Comparison of ENCODE assay signal across 8 cellular contexts in genomic region chr22:38271927-38272372, GRCh38. TPM values are rescaled to one million over a fixed set of nuclear protein-coding genes. Genes with fewer than 3 reads are reported as not detected.
DNase-seq lines count a peak whose midpoint lies in the region; ATAC-seq lines count a peak whose summit lies in the region.

No MANE protein-coding gene starts in this region.

- H3K27me3 ChIP-seq in NT2/D1 (ENCODE audit: insufficient read depth, insufficient read length) (no peaks in the 10 kb centered on the region), muscle layer of duodenum (ENCODE audit: low read depth, low read length) (no peaks in the 10 kb centered on the region)

- peak overlapping the region; percentile 91 for H3K9ac ChIP-seq in NT2/D1 (ENCODE audit: insufficient read length, low read depth)

- H3K4me3 ChIP-seq in NT2/D1 (ENCODE audit: insufficient read length, low read depth), result peak overlapping the region; percentile 88
- peak overlapping the region; percentile 89 to 90 for H3K4me3 ChIP-seq in muscle layer of duodenum (ENCODE audit: low read depth in 1 of 2, low read length in 2 of 2)

- H3K36me3 ChIP-seq in NT2/D1 (ENCODE audit: insufficient read depth, insufficient read length, low read length) (peaks cover 16% of the 10 kb centered on the region), muscle layer of duodenum (ENCODE audit: control insufficient read depth in 1 of 2, insufficient read depth in 2 of 2, low read length in 2 of 2) (no peaks in the 10 kb centered on the region)

- no peaks in the 10 kb centered on the region for H3K27me3 Mint-ChIP-seq in activated CD8-positive, alpha-beta memory T cell treated with anti-CD3 and anti-CD28 coated beads, Interleukin-2, amount 10 ng/mL, durations not matched to agents 7 days and 5 days
- H3K27me3 Mint-ChIP-seq in effector memory CD8-positive, alpha-beta T cell, result no peaks in the 10 kb centered on the region

- H3K27ac Mint-ChIP-seq in activated CD8-positive, alpha-beta memory T cell treated with anti-CD3 and anti-CD28 coated beads, Interleukin-2, amount 10 ng/mL, durations not matched to agents 7 days and 5 days, result peak overlapping the region; percentile 61
- H3K27ac Mint-ChIP-seq in effector memory CD8-positive, alpha-beta T cell, result peak overlapping the region; percentile 77 to 97

- CTCF ChIA-PET in activated CD8-positive, alpha-beta memory T cell treated with anti-CD3 and anti-CD28 coated beads, Interleukin-2, amount 10 ng/mL, durations not matched to agents 7 days and 5 days (lab: Charles Lee), result interaction anchor here (1.0 kb wide), 1 partner anchor 27 kb away, joined by 3 read pairs; no protein-coding TSS in a partner anchor

- peak overlapping the region; percentile 67 for H3K27ac ChIP-seq in muscle layer of duodenum (ENCODE audit: low read length)

- H3K4me3 Mint-ChIP-seq in activated CD8-positive, alpha-beta memory T cell treated with anti-CD3 and anti-CD28 coated beads, Interleukin-2, amount 10 ng/mL, durations not matched to agents 7 days and 5 days, result peak overlapping the region; percentile 80
- peak overlapping the region; percentile 84 to 85 for H3K4me3 Mint-ChIP-seq in effector memory CD8-positive, alpha-beta T cell

- no peak for DNase-seq in activated CD8-positive, alpha-beta memory T cell treated with anti-CD3 and anti-CD28 coated beads, Interleukin-2, amount 10 ng/mL, durations not matched to agents 7 days and 5 days
- no peak for DNase-seq in activated CD8-positive, alpha-beta memory T cell treated with anti-CD3 and anti-CD28 coated beads, Interleukin-2, amount 50 U/mL, for 4 hours
- DNase-seq in NT2/D1 (ENCODE audit: low read depth, low spot score), result no peak
- DNase-seq in effector memory CD8-positive, alpha-beta T cell, result peak in 1 of 3 experiments; percentile 14
- no peak for DNase-seq in OCI-M1 (lab: John Stamatoyannopoulos, UW)
- DNase-seq in NCI-H1694 (lab: John Stamatoyannopoulos, UW), result no peak

- peaks cover 45% of the 10 kb centered on the region for H3K4me1 Mint-ChIP-seq in activated CD8-positive, alpha-beta memory T cell treated with anti-CD3 and anti-CD28 coated beads, Interleukin-2, amount 10 ng/mL, durations not matched to agents 7 days and 5 days
- peaks cover 42 to 46% of the 10 kb centered on the region in 2 donors for H3K4me1 Mint-ChIP-seq in effector memory CD8-positive, alpha-beta T cell (ENCODE audit: low read depth in 2 of 2)

- H3K4me1 ChIP-seq in NT2/D1 (ENCODE audit: insufficient read depth, insufficient read length), result peaks cover 25% of the 10 kb centered on the region
- H3K4me1 ChIP-seq in muscle layer of duodenum (ENCODE audit: control insufficient read depth in 1 of 2, insufficient read depth in 2 of 2, low read length in 2 of 2), result peaks cover 23 to 39% of the 10 kb centered on the region in 2 donors

- peak; percentile 2 for ATAC-seq in activated CD8-positive, alpha-beta memory T cell treated with anti-CD3 and anti-CD28 coated beads, Interleukin-2, amount 10 ng/mL, durations not matched to agents 7 days and 5 days
- peak; percentile 1 for ATAC-seq in effector memory CD8-positive, alpha-beta T cell (replicated peaks)
- no peak for ATAC-seq in HG02884 (IDR thresholded peaks at IDR 0.05; ENCODE audit: unreplicated experiment)

- H3K36me3 Mint-ChIP-seq in activated CD8-positive, alpha-beta memory T cell treated with anti-CD3 and anti-CD28 coated beads, Interleukin-2, amount 10 ng/mL, durations not matched to agents 7 days and 5 days, result peaks cover 1% of the 10 kb centered on the region
- H3K36me3 Mint-ChIP-seq in effector memory CD8-positive, alpha-beta T cell (ENCODE audit: insufficient read depth), result peaks cover 24% of the 10 kb centered on the region

- no peaks in the 10 kb centered on the region for H3K9me3 Mint-ChIP-seq in activated CD8-positive, alpha-beta memory T cell treated with anti-CD3 and anti-CD28 coated beads, Interleukin-2, amount 10 ng/mL, durations not matched to agents 7 days and 5 days (ENCODE audit: low read depth)
- H3K9me3 Mint-ChIP-seq in effector memory CD8-positive, alpha-beta T cell, result no peaks in the 10 kb centered on the region

- H3K9me3 ChIP-seq in NT2/D1 (ENCODE audit: insufficient read depth, low read length) (no peaks in the 10 kb centered on the region), muscle layer of duodenum (ENCODE audit: control insufficient read depth in 1 of 2, low read length in 2 of 2) (no peaks in the 10 kb centered on the region)

RNA-seq across cellular contexts. Expression of gene TMEM184B, which starts 0.9 kb away (rescaled TPM):
- total RNA-seq in activated CD8-positive, alpha-beta memory T cell treated with anti-CD3 and anti-CD28 coated beads, Interleukin-2, amount 10 ng/mL, durations not matched to agents 7 days and 5 days, result 10 to 100 TPM; 29.8 to 35.5 TPM

RNA-seq across cellular contexts. Expression of gene CSNK1E, which starts 45.3 kb away (rescaled TPM):
- total RNA-seq in activated CD8-positive, alpha-beta memory T cell treated with anti-CD3 and anti-CD28 coated beads, Interleukin-2, amount 10 ng/mL, durations not matched to agents 7 days and 5 days, result 100 to 1,000 TPM; 110 to 122 TPM
